Comparison of ENCODE assay signal across 1 cellular context in the genomic region with DNA sequence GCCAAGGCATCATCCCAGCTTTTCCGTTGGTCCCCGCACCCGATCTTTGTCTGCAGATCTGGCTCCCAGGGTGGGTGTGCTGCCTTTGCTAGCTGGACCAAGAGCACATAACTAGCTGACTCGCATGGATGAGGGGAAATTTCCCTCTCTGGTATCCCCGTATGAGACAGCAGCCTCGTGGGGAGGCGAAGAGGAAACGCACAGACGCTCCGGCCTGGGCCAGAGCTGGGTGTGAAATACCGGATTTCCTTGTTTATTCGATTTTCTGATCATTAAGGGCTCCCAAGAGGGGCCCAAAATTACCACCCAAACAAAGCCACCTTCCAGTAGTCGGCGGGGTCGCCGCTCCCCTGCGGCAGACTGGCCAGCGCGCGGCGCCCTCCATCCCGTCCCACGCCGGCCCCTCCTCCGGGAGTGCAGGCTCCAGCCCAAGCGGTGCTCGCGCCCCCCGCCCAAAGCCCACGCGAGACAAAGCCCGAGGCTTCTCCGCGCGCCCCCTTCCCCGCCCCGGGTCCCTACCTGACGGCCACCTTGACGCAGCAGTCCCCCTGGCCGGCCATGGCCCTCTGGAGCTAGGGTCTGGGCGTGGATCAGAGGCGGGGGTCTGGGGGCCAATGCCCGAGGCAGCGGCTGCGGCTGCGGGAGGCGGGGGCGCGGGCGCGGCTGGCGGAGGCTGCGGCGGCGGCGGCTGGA.
TF ChIP-seq lines count a peak whose summit lies in the region.

No MANE protein-coding gene starts in this region.

TF ChIP-seq in WTC11, 78 proteins besides CTCF, POLR2A, EP300 and RAD21 (continued from another document):
- TF ChIP-seq, protein P1, sequence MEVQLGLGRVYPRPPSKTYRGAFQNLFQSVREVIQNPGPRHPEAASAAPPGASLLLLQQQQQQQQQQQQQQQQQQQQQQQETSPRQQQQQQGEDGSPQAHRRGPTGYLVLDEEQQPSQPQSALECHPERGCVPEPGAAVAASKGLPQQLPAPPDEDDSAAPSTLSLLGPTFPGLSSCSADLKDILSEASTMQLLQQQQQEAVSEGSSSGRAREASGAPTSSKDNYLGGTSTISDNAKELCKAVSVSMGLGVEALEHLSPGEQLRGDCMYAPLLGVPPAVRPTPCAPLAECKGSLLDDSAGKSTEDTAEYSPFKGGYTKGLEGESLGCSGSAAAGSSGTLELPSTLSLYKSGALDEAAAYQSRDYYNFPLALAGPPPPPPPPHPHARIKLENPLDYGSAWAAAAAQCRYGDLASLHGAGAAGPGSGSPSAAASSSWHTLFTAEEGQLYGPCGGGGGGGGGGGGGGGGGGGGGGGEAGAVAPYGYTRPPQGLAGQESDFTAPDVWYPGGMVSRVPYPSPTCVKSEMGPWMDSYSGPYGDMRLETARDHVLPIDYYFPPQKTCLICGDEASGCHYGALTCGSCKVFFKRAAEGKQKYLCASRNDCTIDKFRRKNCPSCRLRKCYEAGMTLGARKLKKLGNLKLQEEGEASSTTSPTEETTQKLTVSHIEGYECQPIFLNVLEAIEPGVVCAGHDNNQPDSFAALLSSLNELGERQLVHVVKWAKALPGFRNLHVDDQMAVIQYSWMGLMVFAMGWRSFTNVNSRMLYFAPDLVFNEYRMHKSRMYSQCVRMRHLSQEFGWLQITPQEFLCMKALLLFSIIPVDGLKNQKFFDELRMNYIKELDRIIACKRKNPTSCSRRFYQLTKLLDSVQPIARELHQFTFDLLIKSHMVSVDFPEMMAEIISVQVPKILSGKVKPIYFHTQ (CRISPR knock-in tag; IDR thresholded peaks at IDR 0.05) = no peak
